ENCODE assay signal across 8 cellular contexts in genomic region chr2:216692636-216693413, GRCh38. TPM values are rescaled to one million over a fixed set of nuclear protein-coding genes. Genes with fewer than 3 reads are reported as not detected.
DNase-seq lines count a peak whose midpoint lies in the region; ATAC-seq and TF ChIP-seq lines count a peak whose summit lies in the region.

No MANE protein-coding gene starts in this region.

- no peak for DNase-seq in AG09309 (ENCODE audit: low read depth)
- DNase-seq in H4 (ENCODE audit: low spot score), result peak; percentile 79
- peak; percentile 97 for DNase-seq in NCI-H2227 (lab: John Stamatoyannopoulos, UW; ENCODE audit: unreplicated experiment)
- DNase-seq in activated CD4-positive, alpha-beta T cell treated with anti-CD3 and anti-CD28 coated beads, Interleukin-2, amount 50 U/mL, for 4 hours, result peak; percentile 46 to 49
- DNase-seq in dermis blood vessel endothelial cell, result peak; percentile 50
- DNase-seq in lower leg skin (ENCODE audit: low spot score in 2 of 2), result peak; percentile 89 to 97
- DNase-seq in stimulated activated CD4-positive, alpha-beta T cell treated with anti-CD3 and anti-CD28 coated beads, Interleukin-4, amount 100 ng/mL, for 48 hours (ENCODE audit: low read depth in 2 of 2), result peak; percentile 44 to 50

- 0 to 1% methylated on average over 27 to 28 of the region's 28 CpGs for WGBS in lower leg skin, 2 donors

- peak overlapping the region; percentile 39 for H3K4me3 ChIP-seq in AG09309 (ENCODE audit: control insufficient read depth, low read depth, low read length)
- peak overlapping the region; percentile 32 for H3K4me3 ChIP-seq in lower leg skin (ENCODE audit: low read depth, poor library complexity, severe bottlenecking)

- no peak for TF ChIP-seq POLR2A in lower leg skin (IDR thresholded peaks at IDR 0.05)

- intact Hi-C loops in lower leg skin (cut with DNase I; ENCODE audit: low total_unique reads), result loop anchor here (10.0 kb wide), 1 partner anchor 1022 kb away; no protein-coding TSS in a partner anchor

- ATAC-seq in GM19324 (IDR thresholded peaks at IDR 0.05; ENCODE audit: low FRiP score, unreplicated experiment), result no peak

- no peak for TF ChIP-seq CTCF in AG09309 (IDR thresholded peaks at IDR 0.05; ENCODE audit: control insufficient read depth, insufficient read depth, low read depth, low read length, missing control alignments)
- no peak for TF ChIP-seq CTCF in lower leg skin (IDR thresholded peaks at IDR 0.05)

RNA-seq across cellular contexts. Expression of gene IGFBP5, which starts 2.5 kb away (rescaled TPM):
- 366 and 374 TPM in 2 replicates for total RNA-seq in H4 (2014; rRNA removed; shearing (Covaris generic))
- 0.65 and 6.1 TPM in 2 replicates for total RNA-seq in dermis blood vessel endothelial cell
- 100 to 1,000 TPM in 3 of 4 donors, 10 to 100 TPM in 1; 27.7 to 460 (median 134) TPM for total RNA-seq in lower leg skin

RNA-seq across cellular contexts. Expression of gene IGFBP2, which starts 59.6 kb away (rescaled TPM):
- total RNA-seq in H4 (2014; rRNA removed; shearing (Covaris generic)), result 11.6 and 14.7 TPM in 2 replicates
- total RNA-seq in dermis blood vessel endothelial cell (159 and 263 TPM in 2 replicates), lower leg skin (10 to 100 TPM in 3 of 4 donors, 1 to 10 TPM in 1; 8.7 to 69.5 (median 28.2) TPM)
